In the genomic region with DNA sequence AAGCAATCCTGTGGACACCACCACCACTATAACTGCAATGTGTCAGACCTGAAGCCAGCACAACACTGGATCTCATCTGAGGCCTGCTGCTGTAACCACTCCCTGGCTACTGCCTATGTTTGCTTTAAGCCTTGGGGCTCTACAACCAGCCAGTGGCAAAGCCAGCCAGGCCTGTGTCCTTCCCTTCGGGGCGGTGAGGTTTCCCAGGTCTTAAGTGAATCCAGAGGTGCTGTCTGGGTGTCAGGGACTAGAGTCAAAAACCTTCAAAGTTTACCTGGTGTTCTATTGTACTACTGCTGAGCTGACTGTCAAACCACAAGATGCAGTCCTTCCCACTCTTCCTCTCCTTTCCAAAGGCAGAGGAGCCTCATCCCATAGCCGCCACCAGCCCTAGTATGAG, we compare ENCODE assay signal across 8 cellular contexts.
"Had no signal": no experiment of that assay in that cellular context is flagged by ENCODE, and none has a peak within 500 bp of the region (broad histone marks: within the 10 kb centered on the region; RNA-seq: fewer than 3 reads in every experiment).

No MANE protein-coding gene starts in this region.

- H3K9ac ChIP-seq: GM23248 had no signal

- H3K4me3 Mint-ChIP-seq: HFFc6, IgD-negative memory B cell had no signal

- H3K4me1 Mint-ChIP-seq: IgD-negative memory B cell had no signal

- H3K36me3 Mint-ChIP-seq: IgD-negative memory B cell had no signal

- H3K36me3 ChIP-seq: HAP-1 had no signal

- H3K4me3 ChIP-seq: GM23248, HAP-1 had no signal

- H2AFZ ChIP-seq: GM23248 had no signal

- H3K27ac ChIP-seq: GM23248, HL-60 had no signal

- H3K9me3 Mint-ChIP-seq: HFFc6 had no signal

- DNase-seq: GM23248, GOT3, H7, HFFc6, KBM-7 had no signal

- H3K27me3 Mint-ChIP-seq: IgD-negative memory B cell had no signal

- H3K4me1 ChIP-seq: HAP-1 had no signal

- H3K9me3 ChIP-seq: HAP-1 had no signal

- H3K27ac Mint-ChIP-seq: HFFc6, IgD-negative memory B cell had no signal
